29 cellular contexts compared by ENCODE assay signal in genomic region chr1:228347181-228347580, GRCh38. TPM values are rescaled to one million over a fixed set of nuclear protein-coding genes. Genes with fewer than 3 reads are reported as not detected.
DNase-seq lines count a peak whose midpoint lies in the region; ATAC-seq, FAIRE-seq and TF ChIP-seq lines count a peak whose summit lies in the region.
"Had no signal": no experiment of that assay in that cellular context is flagged by ENCODE, and none has a peak within 500 bp of the region (broad histone marks: within the 10 kb centered on the region; RNA-seq: fewer than 3 reads in every experiment).

No MANE protein-coding gene starts in this region.

- FAIRE-seq in HepG2 (lab: Jason Lieb, UNC): no peak
- FAIRE-seq: GM19239 had no signal

- no peak overlapping the region for H3K9ac ChIP-seq in HepG2 (ENCODE audit: insufficient read depth, low read depth, low read length)
- H3K9ac ChIP-seq: BLaER1 had no signal

- H3K36me3 Mint-ChIP-seq in CD8-positive, alpha-beta T cell: peaks cover 33% of the 10 kb centered on the region

- POLR2A ChIA-PET in HepG2 (lab: Yijun Ruan, JAX): no interaction called here
- POLR2A ChIA-PET in CD8-positive, alpha-beta T cell (lab: Charles Lee): no interaction called here

- ATAC-seq in right lobe of liver (no peak), HepG2 (no peak), GM21515 (IDR thresholded peaks at IDR 0.05; ENCODE audit: unreplicated experiment) (no peak)
- no peak for ATAC-seq in CD8-positive, alpha-beta T cell
- ATAC-seq: activated naive CD8-positive, alpha-beta T cell treated with anti-CD3 and anti-CD28 coated beads, Interleukin-2, amount 50 U/mL, for 24 hours; upper lobe of right lung had no signal

- H3K9me3 Mint-ChIP-seq in CD8-positive, alpha-beta T cell: peaks cover 4% of the 10 kb centered on the region

- H3K27me3 Mint-ChIP-seq in CD8-positive, alpha-beta T cell (ENCODE audit: low read depth): no peaks in the 10 kb centered on the region
- H3K27me3 Mint-ChIP-seq: activated B cell treated with CpG ODN at 0.5 μM for 24 hours; activated naive CD8-positive, alpha-beta T cell treated with anti-CD3 and anti-CD28 coated beads, Interleukin-2, amount 50 U/mL, for 24 hours had no signal

- no peak overlapping the region for H3K27ac Mint-ChIP-seq in CD8-positive, alpha-beta T cell
- H3K27ac Mint-ChIP-seq: activated B cell treated with CpG ODN at 0.5 μM for 24 hours; activated naive CD8-positive, alpha-beta T cell treated with anti-CD3 and anti-CD28 coated beads, Interleukin-2, amount 50 U/mL, for 24 hours; memory B cell had no signal

- TF ChIP-seq POLR2A in right lobe of liver (IDR thresholded peaks at IDR 0.05) (no peak), HepG2 (IDR thresholded peaks at IDR 0.05; ENCODE audit: insufficient read depth in 1 of 2, low read depth in 2 of 2, low read length in 2 of 2) (no peak)

- WGBS in right lobe of liver (ENCODE audit: insufficient coverage, low coverage, low lambda C conversion rate, missing lambda C conversion rate): 70% methylated on average over 7 of the region's 7 CpGs
- WGBS in HepG2 (ENCODE audit: low lambda C conversion rate): 4% methylated on average over 4 of the region's 7 CpGs

- H3K4me1 Mint-ChIP-seq in CD8-positive, alpha-beta T cell (ENCODE audit: low read depth): no peaks in the 10 kb centered on the region
- H3K4me1 Mint-ChIP-seq: activated B cell treated with CpG ODN at 0.5 μM for 24 hours; activated naive CD8-positive, alpha-beta T cell treated with anti-CD3 and anti-CD28 coated beads, Interleukin-2, amount 50 U/mL, for 24 hours; memory B cell had no signal

- no peaks in the 10 kb centered on the region for H3K79me2 ChIP-seq in HepG2 (ENCODE audit: insufficient read depth, low read length)

- H4K20me1 ChIP-seq in HepG2 (ENCODE audit: insufficient read depth, low read length): no peaks in the 10 kb centered on the region
- H4K20me1 ChIP-seq: BLaER1 had no signal

- in situ Hi-C loops in HepG2 (cut with HindIII; ENCODE audit: extremely low pct_ligation_motif_present, low pct_unique_long_range_greater_than_20kb): no loop called here

- intact Hi-C loops in right lobe of liver (cut with DNase I): no loop called here
- intact Hi-C loops in HepG2 (cut with micrococcal nuclease; ENCODE audit: unreplicated experiment): no loop called here
- intact Hi-C loops in posterior cingulate gyrus (cut with DNase I): no loop called here
- intact Hi-C loops in CD8-positive, alpha-beta T cell (cut with DNase I, micrococcal nuclease): no loop called here

- TF ChIP-seq EP300 in HepG2 (IDR thresholded peaks at IDR 0.05; ENCODE audit: low read depth in 2 of 2, low read length in 2 of 2) (no peak), HepG2 (CRISPR knock-in tag; IDR thresholded peaks at IDR 0.05; ENCODE audit: borderline replicate concordance) (no peak)

- H3K27me3 ChIP-seq in right lobe of liver: no peaks in the 10 kb centered on the region
- peaks cover 3 to 36% of the 10 kb centered on the region in 2 experiments; a peak in 4 of 5 replicates for H3K27me3 ChIP-seq in HepG2 (ENCODE audit: control insufficient read depth in 1 of 2, insufficient read depth in 2 of 2, low read length in 2 of 2)
- no peaks in the 10 kb centered on the region for H3K27me3 ChIP-seq in right atrium auricular region
- H3K27me3 ChIP-seq in CD8-positive, alpha-beta T cell (ENCODE audit: insufficient read depth, low read length): no peaks in the 10 kb centered on the region
- H3K27me3 ChIP-seq: BLaER1, neutrophil, upper lobe of right lung had no signal

- CTCF ChIA-PET in HepG2 (lab: Yijun Ruan, JAX; ENCODE audit: low intra/inter-chr PET ratio, low total read pairs): no interaction called here
- CTCF ChIA-PET in CD8-positive, alpha-beta T cell (lab: Charles Lee): no interaction called here

- TF ChIP-seq CTCF in right lobe of liver (IDR thresholded peaks at IDR 0.05) (no peak), HepG2 (CRISPR knock-in tag; IDR thresholded peaks at IDR 0.05) (no peak), right atrium auricular region (IDR thresholded peaks at IDR 0.05) (no peak)
- no peak for TF ChIP-seq CTCF in CD8-positive, alpha-beta T cell (IDR thresholded peaks at IDR 0.05)

- H3K9me3 ChIP-seq in right lobe of liver (no peaks in the 10 kb centered on the region), HepG2 (ENCODE audit: low read length) (no peaks in the 10 kb centered on the region), right atrium auricular region (no peaks in the 10 kb centered on the region)
- H3K9me3 ChIP-seq in CD8-positive, alpha-beta T cell (ENCODE audit: low read length): no peaks in the 10 kb centered on the region
- H3K9me3 ChIP-seq: neutrophil, upper lobe of right lung had no signal

- no peak overlapping the region for H3K4me3 Mint-ChIP-seq in CD8-positive, alpha-beta T cell
- H3K4me3 Mint-ChIP-seq: activated B cell treated with CpG ODN at 0.5 μM for 24 hours; activated naive CD8-positive, alpha-beta T cell treated with anti-CD3 and anti-CD28 coated beads, Interleukin-2, amount 50 U/mL, for 24 hours; memory B cell had no signal

- H3K4me1 ChIP-seq in right lobe of liver (no peaks in the 10 kb centered on the region), HepG2 (ENCODE audit: insufficient read depth, low read length) (no peaks in the 10 kb centered on the region), right atrium auricular region (peaks cover 0 to 11% of the 10 kb centered on the region in 2 donors)
- H3K4me1 ChIP-seq in CD8-positive, alpha-beta T cell (ENCODE audit: insufficient read depth, low read length): no peaks in the 10 kb centered on the region
- H3K4me1 ChIP-seq: upper lobe of right lung had no signal

- H3K4me3 ChIP-seq in right lobe of liver (no peak overlapping the region), HepG2 (replicated peaks in 1 of 3; ENCODE audit: insufficient read depth in 1 of 3, low read depth in 2 of 3, low read length in 3 of 3) (no peak overlapping the region), right atrium auricular region (no peak overlapping the region)
- H3K4me3 ChIP-seq in CD8-positive, alpha-beta T cell (ENCODE audit: low read depth, low read length): no peak overlapping the region
- H3K4me3 ChIP-seq: BLaER1, upper lobe of right lung had no signal

- TF ChIP-seq RAD21 in HepG2 (CRISPR knock-in tag; IDR thresholded peaks at IDR 0.05): no peak

- H3K27ac ChIP-seq in right lobe of liver: no peak overlapping the region
- H3K27ac ChIP-seq in HepG2 (ENCODE audit: extremely low read length, insufficient read depth, low read length): no peak overlapping the region
- peak overlapping the region; percentile 62 to 81 for H3K27ac ChIP-seq in right atrium auricular region
- H3K27ac ChIP-seq in CD8-positive, alpha-beta T cell (ENCODE audit: low read depth, low read length): no peak overlapping the region
- H3K27ac ChIP-seq: BLaER1, neutrophil, upper lobe of right lung had no signal

- DNase-seq in right lobe of liver (peak; percentile 10 to 28 (median 26)), HepG2 (ENCODE audit: low spot score) (no peak), right atrium auricular region (ENCODE audit: low spot score) (no peak), posterior cingulate gyrus (peak in 6 of 10 donors; percentile 2 to 75 (median 13)), germinal center (ENCODE audit: low spot score) (no peak), OCI-M2 (lab: John Stamatoyannopoulos, UW; ENCODE audit: unreplicated experiment) (no peak)
- DNase-seq in CD8-positive, alpha-beta T cell: no peak
- DNase-seq: activated B cell treated with CpG ODN at 0.5 μM for 24 hours; activated CD4-positive, alpha-beta T cell treated with anti-CD3 and anti-CD28 coated beads, Interleukin-2, amount 50 U/mL, for 4 hours; activated CD8-positive, alpha-beta memory T cell treated with anti-CD3 and anti-CD28 coated beads, Interleukin-2, amount 50 U/mL, for 48 hours; activated effector memory CD4-positive, alpha-beta T cell treated with Interleukin-2 at 50 U/mL for 16 hours; activated naive CD8-positive, alpha-beta T cell treated with anti-CD3 and anti-CD28 coated beads, Interleukin-2, amount 50 U/mL, for 24 hours; COR-L47; GDM1; HCEC 1CT; KBM-7; MM.1S; NCI-H1417; NCI-H2081 treated with DMSO at 0.1 percent for 48 hours; NCI-H446; NCI-H774; RPMI8226; stimulated activated CD4-positive, alpha-beta T cell treated with anti-CD3 and anti-CD28 coated beads, Interleukin-2, amount 100 ng/mL, for 48 hours; upper lobe of right lung had no signal

- H3K36me3 ChIP-seq in right lobe of liver (no peaks in the 10 kb centered on the region), HepG2 (replicated peaks in 1 of 2; ENCODE audit: control insufficient read depth in 1 of 2, insufficient read depth in 2 of 2, low read length in 2 of 2) (no peaks in the 10 kb centered on the region), right atrium auricular region (peaks cover 28% of the 10 kb centered on the region)
- H3K36me3 ChIP-seq in CD8-positive, alpha-beta T cell (ENCODE audit: insufficient read depth, low read length): peaks cover 4% of the 10 kb centered on the region
- H3K36me3 ChIP-seq: neutrophil, upper lobe of right lung had no signal

- no peak overlapping the region for H3K4me2 ChIP-seq in HepG2 (ENCODE audit: low read depth, low read length)
- H3K4me2 ChIP-seq: BLaER1 had no signal

- BruUV-seq in HepG2 (replicated peaks; lab: Mats Ljungman, UMichigan): no TSS peak

- no peak overlapping the region for H2AFZ ChIP-seq in HepG2 (ENCODE audit: low read length)

RNA-seq across cellular contexts. Expression of gene TRIM11, which starts 59.5 kb away (rescaled TPM):
- total RNA-seq in right lobe of liver: 1 to 10 TPM; 5.2 to 8.3 (median 7.1) TPM
- total RNA-seq in HepG2 (2016; rRNA removed; fragmentation: Illumina TruSeq; extraction: Trizol): 9.7 and 16.1 TPM in 2 replicates
- total RNA-seq in HepG2 (2016; cell fraction: cytosol; rRNA removed; fragmentation: Illumina TruSeq; extraction: Trizol; ENCODE audit: low read depth): 8.8 and 9.6 TPM in 2 replicates
- 10.0 and 15.4 TPM in 2 replicates for total RNA-seq in HepG2 (2016; cell fraction: insoluble cytoplasmic fraction; rRNA removed; fragmentation: Illumina TruSeq; extraction: Trizol)
- 12.1 and 13.4 TPM in 2 replicates for total RNA-seq in HepG2 (2016; cell fraction: membrane; rRNA removed; fragmentation: Illumina TruSeq; extraction: Trizol)
- total RNA-seq in HepG2 (2016; cell fraction: nucleus; rRNA removed; fragmentation: Illumina TruSeq; extraction: Trizol): 16.6 and 19.2 TPM in 2 replicates
- polyA plus RNA-seq in HepG2 (2011; rRNA removed): 6.3 and 8.8 TPM in 2 replicates
- 4.7 and 6.1 TPM in 2 replicates for polyA plus RNA-seq in HepG2 (2011; cell fraction: cytosol; rRNA removed)
- 33.2 and 33.5 TPM in 2 replicates for polyA plus RNA-seq in HepG2 (2011; cell fraction: nucleus; rRNA removed)
- 7.8 and 13.4 TPM in 2 replicates for polyA plus RNA-seq in HepG2 (2012)
- polyA plus RNA-seq in HepG2 (2016; cell fraction: cytosol; fragmentation: Illumina TruSeq; extraction: Trizol; ENCODE audit: low read depth): 1.3 and 1.5 TPM in 2 replicates
- 9.6 and 11.4 TPM in 2 replicates for polyA plus RNA-seq in HepG2 (2016; cell fraction: insoluble cytoplasmic fraction; fragmentation: Illumina TruSeq; extraction: Trizol; ENCODE audit: low read depth)
- 2.2 and 2.7 TPM in 2 replicates for polyA plus RNA-seq in HepG2 (2016; cell fraction: membrane; fragmentation: Illumina TruSeq; extraction: Trizol; ENCODE audit: low read depth)
- polyA plus RNA-seq in HepG2 (2016; cell fraction: nucleus; fragmentation: Illumina TruSeq; extraction: Trizol; ENCODE audit: insufficient read depth, low read depth): 33.8 and 38.7 TPM in 2 replicates
- 19.6 and 39.2 TPM in 2 replicates for polyA minus RNA-seq in HepG2 (2011; rRNA and poly(A)+ RNA removed; ENCODE audit: low replicate concordance)
- 6.6 and 7.0 TPM in 2 replicates for polyA minus RNA-seq in HepG2 (2011; cell fraction: cytosol; rRNA and poly(A)+ RNA removed)
- 17.0 and 20.8 TPM in 2 replicates for polyA minus RNA-seq in HepG2 (2011; cell fraction: nucleus; rRNA and poly(A)+ RNA removed)
- 1 to 10 TPM; 5.5 to 9.8 TPM for total RNA-seq in right atrium auricular region
- total RNA-seq in CD8-positive, alpha-beta T cell: 10 to 100 TPM; 36.6 to 40.3 TPM

Comparison
In these comparisons a context has a peak if more than half of its experiments do, and no peak if none do; other contexts are left out.
1. DNase-seq: peak in right lobe of liver (3 of 3) and posterior cingulate gyrus (6 of 10); none in HepG2 (single experiment), right atrium auricular region (single experiment), CD8-positive, alpha-beta T cell (0 of 7), germinal center (single experiment) and OCI-M2 (single experiment).
2. H3K27ac ChIP-seq: peak in right atrium auricular region (2 of 2); none in right lobe of liver (0 of 3), HepG2 (single experiment) and CD8-positive, alpha-beta T cell (single experiment).